9 cellular contexts compared by ENCODE assay signal in genomic region chr15:101641894-101642293, GRCh38. TPM values are rescaled to one million over a fixed set of nuclear protein-coding genes. Genes with fewer than 3 reads are reported as not detected.
DNase-seq lines count a peak whose midpoint lies in the region; ATAC-seq and TF ChIP-seq lines count a peak whose summit lies in the region.
"Had no signal": no experiment of that assay in that cellular context is flagged by ENCODE, and none has a peak within 500 bp of the region (broad histone marks: within the 10 kb centered on the region; RNA-seq: fewer than 3 reads in every experiment).

No MANE protein-coding gene starts in this region.

- TF ChIP-seq CTCF in CD4-positive, alpha-beta T cell (IDR thresholded peaks at IDR 0.05), result no peak
- no peak for TF ChIP-seq CTCF in activated B cell treated with CpG ODN at 0.5 μM for 24 hours (IDR thresholded peaks at IDR 0.05)
- TF ChIP-seq CTCF in Calu3 (IDR thresholded peaks at IDR 0.05; ENCODE audit: unreplicated experiment), result no peak

- peak; percentile 81 for ATAC-seq in CD4-positive, alpha-beta T cell (ENCODE audit: poor library complexity)
- ATAC-seq in activated B cell treated with CpG ODN at 0.5 μM for 24 hours (ENCODE audit: low read depth) (no peak), HG03095 (IDR thresholded peaks at IDR 0.05; ENCODE audit: unreplicated experiment) (no peak), HG02973 (IDR thresholded peaks at IDR 0.05; ENCODE audit: unreplicated experiment) (no peak)

- in situ Hi-C loops in KBM-7 (cut with MboI; ENCODE audit: low pct_unique_long_range_greater_than_20kb, low sequenced_read_pairs), result loop anchor here (10.0 kb wide), 1 partner anchor 347 kb away; the partner anchor contains the start of gene SNRPA1

- no peak overlapping the region for H3K4me3 Mint-ChIP-seq in CD4-positive, alpha-beta T cell
- H3K4me3 Mint-ChIP-seq in activated B cell treated with CpG ODN at 0.5 μM for 24 hours (no peak overlapping the region), Calu3 (ENCODE audit: low read depth, unreplicated experiment) (no peak overlapping the region)
- H3K4me3 Mint-ChIP-seq: neural crest cell had no signal

- intact Hi-C loops in CD4-positive, alpha-beta T cell (cut with DNase I, micrococcal nuclease), result loop anchor here (1.0 to 10.0 kb wide), 8 partner anchors 342 to 1707 kb away; partner anchors contain the start of genes ASB7 (in 1 of the 2), LINS1 (in 1 of the 2) and SNRPA1 (in 1 of the 2)
- intact Hi-C loops in activated B cell treated with CpG ODN at 0.5 μM for 24 hours (cut with micrococcal nuclease) (loop anchor here (1.0 to 2.0 kb wide), 4 partner anchors 9 to 353 kb away; no protein-coding TSS in a partner anchor), Calu3 (cut with micrococcal nuclease; ENCODE audit: unreplicated experiment) (loop anchor here (1.0 to 5.0 kb wide), 4 partner anchors 65 to 342 kb away; no protein-coding TSS in a partner anchor)

- H3K4me1 Mint-ChIP-seq in CD4-positive, alpha-beta T cell (ENCODE audit: low read depth), result peaks cover 46% of the 10 kb centered on the region
- peaks cover 23% of the 10 kb centered on the region for H3K4me1 Mint-ChIP-seq in activated B cell treated with CpG ODN at 0.5 μM for 24 hours
- H3K4me1 Mint-ChIP-seq in Calu3 (ENCODE audit: low read depth, unreplicated experiment), result peaks cover 7% of the 10 kb centered on the region

- H3K27me3 Mint-ChIP-seq in CD4-positive, alpha-beta T cell, result no peaks in the 10 kb centered on the region
- H3K27me3 Mint-ChIP-seq in activated B cell treated with CpG ODN at 0.5 μM for 24 hours (no peaks in the 10 kb centered on the region), Calu3 (ENCODE audit: unreplicated experiment) (no peaks in the 10 kb centered on the region)

- POLR2A ChIA-PET in CD4-positive, alpha-beta T cell (lab: Charles Lee), result interaction anchor here (0.8 to 3.3 kb wide), 7 partner anchors 10 to 354 kb away, joined by 3 to 33 read pairs (median 6); partner anchors contain the start of genes SNRPA1, TARS3 and TM2D3
- POLR2A ChIA-PET in activated B cell treated with CpG ODN at 0.5 μM for 24 hours (lab: Charles Lee), result interaction anchor here (0.6 to 4.3 kb wide), 3 partner anchors 10 to 347 kb away, joined by 3 to 25 read pairs (median 3); partner anchors contain the start of genes SNRPA1 and TM2D3

- peak in 1 of 10 experiments; percentile 16 for DNase-seq in CD4-positive, alpha-beta T cell
- peak; percentile 93 for DNase-seq in KBM-7
- DNase-seq in activated B cell treated with CpG ODN at 0.5 μM for 24 hours, result no peak
- peak; percentile 75 for DNase-seq in kidney glomerular epithelial cell (lab: John Stamatoyannopoulos, UW)
- no peak for DNase-seq in NCI-H774 (lab: John Stamatoyannopoulos, UW)
- no peak for DNase-seq in Calu3

- no peaks in the 10 kb centered on the region for H3K27me3 ChIP-seq in CD4-positive, alpha-beta T cell (ENCODE audit: control insufficient read depth, insufficient read depth, low read length)

- no peaks in the 10 kb centered on the region for H3K9me3 ChIP-seq in CD4-positive, alpha-beta T cell (ENCODE audit: control insufficient read depth, low read length)

- H3K9me3 Mint-ChIP-seq in CD4-positive, alpha-beta T cell, result no peaks in the 10 kb centered on the region
- H3K9me3 Mint-ChIP-seq in activated B cell treated with CpG ODN at 0.5 μM for 24 hours (no peaks in the 10 kb centered on the region), Calu3 (ENCODE audit: low read depth, unreplicated experiment) (no peaks in the 10 kb centered on the region)
- H3K9me3 Mint-ChIP-seq: neural crest cell had no signal

- peak overlapping the region; percentile 43 for H3K27ac ChIP-seq in CD4-positive, alpha-beta T cell (ENCODE audit: low read depth, low read length)

- CTCF ChIA-PET in CD4-positive, alpha-beta T cell (lab: Charles Lee), result interaction anchor here (0.6 to 2.8 kb wide), 11 partner anchors 8 to 390 kb away, joined by 3 to 18 read pairs (median 6); partner anchors contain the start of genes CHSY1, SNRPA1, TARS3 and TM2D3
- CTCF ChIA-PET in activated B cell treated with CpG ODN at 0.5 μM for 24 hours (lab: Charles Lee) (interaction anchor here (0.9 to 5.0 kb wide), 12 partner anchors 8 to 357 kb away, joined by 3 to 42 read pairs (median 6); partner anchors contain the start of genes SNRPA1 and TM2D3), Calu3 (lab: Charles Lee) (interaction anchor here (0.6 to 1.2 kb wide), 2 partner anchors 342 to 344 kb away, joined by 3 read pairs; no protein-coding TSS in a partner anchor)

- peaks cover 91% of the 10 kb centered on the region for H3K36me3 Mint-ChIP-seq in CD4-positive, alpha-beta T cell (ENCODE audit: low read depth)
- H3K36me3 Mint-ChIP-seq in activated B cell treated with CpG ODN at 0.5 μM for 24 hours (ENCODE audit: low read depth), result peaks cover 76% of the 10 kb centered on the region
- H3K36me3 Mint-ChIP-seq in Calu3 (ENCODE audit: insufficient read depth, unreplicated experiment), result peaks cover 46% of the 10 kb centered on the region

- H3K27ac Mint-ChIP-seq in CD4-positive, alpha-beta T cell, result peak overlapping the region; percentile 71
- peak overlapping the region; percentile 54 for H3K27ac Mint-ChIP-seq in activated B cell treated with CpG ODN at 0.5 μM for 24 hours
- H3K27ac Mint-ChIP-seq in Calu3 (ENCODE audit: unreplicated experiment), result no peak overlapping the region

- BruUV-seq in Calu3 (replicated peaks; lab: Mats Ljungman, UMichigan), result no TSS peak

RNA-seq across cellular contexts. Expression of gene TM2D3, which starts 10.3 kb away (rescaled TPM):
- 100 to 1,000 TPM; 102 to 107 TPM for total RNA-seq in CD4-positive, alpha-beta T cell
- total RNA-seq in activated B cell treated with CpG ODN at 0.5 μM for 24 hours (45.8 and 49.9 TPM in 2 replicates), Calu3 (2022) (44.1 and 48.8 TPM in 2 replicates)

Comparison
In these comparisons a context has a peak if more than half of its experiments do, and no peak if none do; other contexts are left out.
1. DNase-seq: peak in KBM-7 (single experiment) and kidney glomerular epithelial cell (single experiment); none in activated B cell treated with CpG ODN at 0.5 μM for 24 hours (single experiment), NCI-H774 (single experiment) and Calu3 (single experiment).